ENCODE assay signal across 8 cellular contexts in genomic region chr11:809287-810039, GRCh38. TPM values are rescaled to one million over a fixed set of nuclear protein-coding genes. Genes with fewer than 3 reads are reported as not detected.
A peak's percentile ranks its signal among the peaks of the same experiment; 100 is the strongest.
DNase-seq lines count a peak whose midpoint lies in the region; ATAC-seq and TF ChIP-seq lines count a peak whose summit lies in the region.

Gene RPLP2 (plus strand): TSS chr11:809967. CDS start chr11:810235, 268 bp downstream.

- peak in 1 of 2 donors; percentile 10 for TF ChIP-seq CTCF in left lung (IDR thresholded peaks at IDR 0.05)

- H3K27ac ChIP-seq in BLaER1 (peak within 1 kb of the TSS; percentile 100), left lung (peak within 1 kb of the TSS; percentile 94 to 97)

- peak within 1 kb of the TSS; percentile 100 for H3K4me3 ChIP-seq in BLaER1
- peak within 1 kb of the TSS; percentile 97 to 100 for H3K4me3 ChIP-seq in left lung

- no peaks in the 10 kb centered on the region for H3K27me3 ChIP-seq in BLaER1
- no peaks in the 10 kb centered on the region for H3K27me3 ChIP-seq in left lung

- ATAC-seq in GM19351 (IDR thresholded peaks at IDR 0.05; ENCODE audit: unreplicated experiment) (peak; percentile 72), HG03521 (IDR thresholded peaks at IDR 0.05; ENCODE audit: unreplicated experiment) (peak; percentile 66), left lung (peak; percentile 91)

- H3K36me3 ChIP-seq in BLaER1 (peaks cover 37% of the 10 kb centered on the region), left lung (peaks cover 3 to 33% of the 10 kb centered on the region in 2 donors)

- intact Hi-C loops in left lung (cut with DNase I) = no loop called here

- peak; percentile 98 for DNase-seq in NCI-H748 (lab: John Stamatoyannopoulos, UW; ENCODE audit: unreplicated experiment)
- peak; percentile 97 for DNase-seq in activated CD4-positive, alpha-beta T cell treated with anti-CD3 and anti-CD28 coated beads, Interleukin-2, amount 50 U/mL, for 1 hour
- peak; percentile 95 for DNase-seq in dedifferentiated amniotic fluid mesenchymal stem cell (ENCODE audit: extremely low spot score)
- peak; percentile 98 to 99 for DNase-seq in left lung
- DNase-seq in stimulated activated CD4-positive, alpha-beta T cell treated with anti-CD3 and anti-CD28 coated beads, Interleukin-2, amount 100 ng/mL, for 48 hours = peak; percentile 96 to 97

- peak within 1 kb of the TSS; percentile 100 for H3K9ac ChIP-seq in BLaER1

- peaks cover 48% of the 10 kb centered on the region for H4K20me1 ChIP-seq in BLaER1

- H3K9me3 ChIP-seq in BLaER1 = no peaks in the 10 kb centered on the region
- no peaks in the 10 kb centered on the region for H3K9me3 ChIP-seq in left lung

- H3K4me2 ChIP-seq in BLaER1 = peak within 1 kb of the TSS; percentile 96

- peaks cover 60% of the 10 kb centered on the region for H3K4me1 ChIP-seq in BLaER1
- H3K4me1 ChIP-seq in left lung = peaks cover 22 to 63% of the 10 kb centered on the region in 2 donors

RNA-seq across cellular contexts. Expression of gene RPLP2, which starts in this region (rescaled TPM):
- total RNA-seq in left lung = 1,000 to 10,000 TPM; 1,620 to 1,802 TPM

Comparison
In these comparisons a context has a peak if more than half of its experiments do, and no peak if none do; other contexts are left out.
1. Peak in every context shown above with its lines: DNase-seq, ATAC-seq, H3K4me3 ChIP-seq and H3K27ac ChIP-seq.